Comparison of ENCODE assay signal across 1 cellular context in the genomic region with DNA sequence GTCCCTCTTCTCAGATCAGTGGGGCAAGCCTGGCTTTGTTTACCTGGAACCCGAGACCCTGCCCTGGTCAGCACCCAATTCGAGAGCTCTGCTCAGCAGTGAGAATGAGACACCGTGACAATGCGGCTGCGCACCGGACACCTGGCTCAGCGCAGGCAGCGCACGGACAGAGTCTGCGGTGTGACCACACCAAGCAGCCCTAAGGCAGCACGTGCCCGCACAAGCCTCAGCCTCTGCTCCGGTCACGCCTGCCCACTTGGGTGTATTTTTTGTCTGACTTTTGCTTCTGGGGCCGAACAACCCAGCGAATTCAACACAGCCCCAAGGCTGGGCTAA.
TF ChIP-seq lines count a peak whose summit lies in the region.

No MANE protein-coding gene starts in this region.

TF ChIP-seq in GM23338, 12 proteins besides CTCF, POLR2A, EP300 and RAD21 (continued from another document):
- TF ChIP-seq, protein P1, sequence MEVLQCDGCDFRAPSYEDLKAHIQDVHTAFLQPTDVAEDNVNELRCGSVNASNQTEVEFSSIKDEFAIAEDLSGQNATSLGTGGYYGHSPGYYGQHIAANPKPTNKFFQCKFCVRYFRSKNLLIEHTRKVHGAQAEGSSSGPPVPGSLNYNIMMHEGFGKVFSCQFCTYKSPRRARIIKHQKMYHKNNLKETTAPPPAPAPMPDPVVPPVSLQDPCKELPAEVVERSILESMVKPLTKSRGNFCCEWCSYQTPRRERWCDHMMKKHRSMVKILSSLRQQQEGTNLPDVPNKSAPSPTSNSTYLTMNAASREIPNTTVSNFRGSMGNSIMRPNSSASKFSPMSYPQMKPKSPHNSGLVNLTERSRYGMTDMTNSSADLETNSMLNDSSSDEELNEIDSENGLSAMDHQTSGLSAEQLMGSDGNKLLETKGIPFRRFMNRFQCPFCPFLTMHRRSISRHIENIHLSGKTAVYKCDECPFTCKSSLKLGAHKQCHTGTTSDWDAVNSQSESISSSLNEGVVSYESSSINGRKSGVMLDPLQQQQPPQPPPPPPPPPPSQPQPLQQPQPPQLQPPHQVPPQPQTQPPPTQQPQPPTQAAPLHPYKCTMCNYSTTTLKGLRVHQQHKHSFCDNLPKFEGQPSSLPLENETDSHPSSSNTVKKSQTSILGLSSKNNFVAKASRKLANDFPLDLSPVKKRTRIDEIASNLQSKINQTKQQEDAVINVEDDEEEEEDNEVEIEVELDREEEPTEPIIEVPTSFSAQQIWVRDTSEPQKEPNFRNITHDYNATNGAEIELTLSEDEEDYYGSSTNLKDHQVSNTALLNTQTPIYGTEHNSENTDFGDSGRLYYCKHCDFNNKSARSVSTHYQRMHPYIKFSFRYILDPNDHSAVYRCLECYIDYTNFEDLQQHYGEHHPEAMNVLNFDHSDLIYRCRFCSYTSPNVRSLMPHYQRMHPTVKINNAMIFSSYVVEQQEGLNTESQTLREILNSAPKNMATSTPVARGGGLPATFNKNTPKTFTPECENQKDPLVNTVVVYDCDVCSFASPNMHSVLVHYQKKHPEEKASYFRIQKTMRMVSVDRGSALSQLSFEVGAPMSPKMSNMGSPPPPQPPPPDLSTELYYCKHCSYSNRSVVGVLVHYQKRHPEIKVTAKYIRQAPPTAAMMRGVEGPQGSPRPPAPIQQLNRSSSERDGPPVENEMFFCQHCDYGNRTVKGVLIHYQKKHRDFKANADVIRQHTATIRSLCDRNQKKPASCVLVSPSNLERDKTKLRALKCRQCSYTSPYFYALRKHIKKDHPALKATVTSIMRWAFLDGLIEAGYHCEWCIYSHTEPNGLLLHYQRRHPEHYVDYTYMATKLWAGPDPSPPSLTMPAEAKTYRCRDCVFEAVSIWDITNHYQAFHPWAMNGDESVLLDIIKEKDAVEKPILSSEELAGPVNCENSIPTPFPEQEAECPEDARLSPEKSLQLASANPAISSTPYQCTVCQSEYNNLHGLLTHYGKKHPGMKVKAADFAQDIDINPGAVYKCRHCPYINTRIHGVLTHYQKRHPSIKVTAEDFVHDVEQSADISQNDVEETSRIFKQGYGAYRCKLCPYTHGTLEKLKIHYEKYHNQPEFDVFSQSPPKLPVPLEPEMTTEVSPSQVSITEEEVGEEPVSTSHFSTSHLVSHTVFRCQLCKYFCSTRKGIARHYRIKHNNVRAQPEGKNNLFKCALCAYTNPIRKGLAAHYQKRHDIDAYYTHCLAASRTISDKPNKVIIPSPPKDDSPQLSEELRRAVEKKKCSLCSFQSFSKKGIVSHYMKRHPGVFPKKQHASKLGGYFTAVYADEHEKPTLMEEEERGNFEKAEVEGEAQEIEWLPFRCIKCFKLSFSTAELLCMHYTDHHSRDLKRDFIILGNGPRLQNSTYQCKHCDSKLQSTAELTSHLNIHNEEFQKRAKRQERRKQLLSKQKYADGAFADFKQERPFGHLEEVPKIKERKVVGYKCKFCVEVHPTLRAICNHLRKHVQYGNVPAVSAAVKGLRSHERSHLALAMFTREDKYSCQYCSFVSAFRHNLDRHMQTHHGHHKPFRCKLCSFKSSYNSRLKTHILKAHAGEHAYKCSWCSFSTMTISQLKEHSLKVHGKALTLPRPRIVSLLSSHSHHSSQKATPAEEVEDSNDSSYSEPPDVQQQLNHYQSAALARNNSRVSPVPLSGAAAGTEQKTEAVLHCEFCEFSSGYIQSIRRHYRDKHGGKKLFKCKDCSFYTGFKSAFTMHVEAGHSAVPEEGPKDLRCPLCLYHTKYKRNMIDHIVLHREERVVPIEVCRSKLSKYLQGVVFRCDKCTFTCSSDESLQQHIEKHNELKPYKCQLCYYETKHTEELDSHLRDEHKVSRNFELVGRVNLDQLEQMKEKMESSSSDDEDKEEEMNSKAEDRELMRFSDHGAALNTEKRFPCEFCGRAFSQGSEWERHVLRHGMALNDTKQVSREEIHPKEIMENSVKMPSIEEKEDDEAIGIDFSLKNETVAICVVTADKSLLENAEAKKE (CRISPR knock-in tag; IDR thresholded peaks at IDR 0.05), result no peak
- no peak for TF ChIP-seq EZH2 (IDR thresholded peaks at IDR 0.05; ENCODE audit: low read depth, unreplicated experiment)
- TF ChIP-seq, protein P2, sequence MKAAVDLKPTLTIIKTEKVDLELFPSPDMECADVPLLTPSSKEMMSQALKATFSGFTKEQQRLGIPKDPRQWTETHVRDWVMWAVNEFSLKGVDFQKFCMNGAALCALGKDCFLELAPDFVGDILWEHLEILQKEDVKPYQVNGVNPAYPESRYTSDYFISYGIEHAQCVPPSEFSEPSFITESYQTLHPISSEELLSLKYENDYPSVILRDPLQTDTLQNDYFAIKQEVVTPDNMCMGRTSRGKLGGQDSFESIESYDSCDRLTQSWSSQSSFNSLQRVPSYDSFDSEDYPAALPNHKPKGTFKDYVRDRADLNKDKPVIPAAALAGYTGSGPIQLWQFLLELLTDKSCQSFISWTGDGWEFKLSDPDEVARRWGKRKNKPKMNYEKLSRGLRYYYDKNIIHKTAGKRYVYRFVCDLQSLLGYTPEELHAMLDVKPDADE (IDR thresholded peaks at IDR 0.05), result no peak
- TF ChIP-seq CREB1 (CRISPR knock-in tag; IDR thresholded peaks at IDR 0.05; ENCODE audit: low read depth), result no peak
- TF ChIP-seq, protein P3, sequence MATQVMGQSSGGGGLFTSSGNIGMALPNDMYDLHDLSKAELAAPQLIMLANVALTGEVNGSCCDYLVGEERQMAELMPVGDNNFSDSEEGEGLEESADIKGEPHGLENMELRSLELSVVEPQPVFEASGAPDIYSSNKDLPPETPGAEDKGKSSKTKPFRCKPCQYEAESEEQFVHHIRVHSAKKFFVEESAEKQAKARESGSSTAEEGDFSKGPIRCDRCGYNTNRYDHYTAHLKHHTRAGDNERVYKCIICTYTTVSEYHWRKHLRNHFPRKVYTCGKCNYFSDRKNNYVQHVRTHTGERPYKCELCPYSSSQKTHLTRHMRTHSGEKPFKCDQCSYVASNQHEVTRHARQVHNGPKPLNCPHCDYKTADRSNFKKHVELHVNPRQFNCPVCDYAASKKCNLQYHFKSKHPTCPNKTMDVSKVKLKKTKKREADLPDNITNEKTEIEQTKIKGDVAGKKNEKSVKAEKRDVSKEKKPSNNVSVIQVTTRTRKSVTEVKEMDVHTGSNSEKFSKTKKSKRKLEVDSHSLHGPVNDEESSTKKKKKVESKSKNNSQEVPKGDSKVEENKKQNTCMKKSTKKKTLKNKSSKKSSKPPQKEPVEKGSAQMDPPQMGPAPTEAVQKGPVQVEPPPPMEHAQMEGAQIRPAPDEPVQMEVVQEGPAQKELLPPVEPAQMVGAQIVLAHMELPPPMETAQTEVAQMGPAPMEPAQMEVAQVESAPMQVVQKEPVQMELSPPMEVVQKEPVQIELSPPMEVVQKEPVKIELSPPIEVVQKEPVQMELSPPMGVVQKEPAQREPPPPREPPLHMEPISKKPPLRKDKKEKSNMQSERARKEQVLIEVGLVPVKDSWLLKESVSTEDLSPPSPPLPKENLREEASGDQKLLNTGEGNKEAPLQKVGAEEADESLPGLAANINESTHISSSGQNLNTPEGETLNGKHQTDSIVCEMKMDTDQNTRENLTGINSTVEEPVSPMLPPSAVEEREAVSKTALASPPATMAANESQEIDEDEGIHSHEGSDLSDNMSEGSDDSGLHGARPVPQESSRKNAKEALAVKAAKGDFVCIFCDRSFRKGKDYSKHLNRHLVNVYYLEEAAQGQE (IDR thresholded peaks at IDR 0.05; ENCODE audit: unreplicated experiment), result no peak
- no peak for TF ChIP-seq ZNF114 (CRISPR knock-in tag; IDR thresholded peaks at IDR 0.05)
- TF ChIP-seq POLR2AphosphoS5 (IDR thresholded peaks at IDR 0.05; ENCODE audit: low read depth), result no peak
- no peak for TF ChIP-seq NANOG (IDR thresholded peaks at IDR 0.05; ENCODE audit: borderline replicate concordance)
- no peak for TF ChIP-seq JUNB (IDR thresholded peaks at IDR 0.05; ENCODE audit: unreplicated experiment)
- TF ChIP-seq ZNF331 (CRISPR knock-in tag; IDR thresholded peaks at IDR 0.05; ENCODE audit: low read depth), result no peak
- no peak for TF ChIP-seq EZH2phosphoT487 (IDR thresholded peaks at IDR 0.05; ENCODE audit: unreplicated experiment)
